ENCODE assay signal across 32 cellular contexts in the genomic region with DNA sequence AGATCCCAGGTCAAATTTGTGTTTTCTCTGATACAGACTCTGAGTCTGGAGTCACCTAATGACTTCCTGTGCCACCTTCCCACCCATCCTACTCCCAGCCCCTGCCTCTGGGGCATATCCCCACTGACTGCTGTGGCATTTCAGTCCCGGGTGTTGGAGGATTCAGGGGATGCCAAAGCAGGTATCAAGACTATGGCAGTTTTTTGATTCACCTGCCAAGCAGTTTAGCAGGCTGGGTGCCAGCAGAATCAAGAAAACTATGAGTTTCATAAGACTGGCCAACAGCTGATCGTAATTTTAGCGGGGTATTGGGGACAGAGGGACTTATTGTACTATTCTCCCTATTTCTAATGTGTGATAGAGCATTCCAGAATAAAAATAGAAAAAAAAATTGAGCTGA.
"Had no signal": no experiment of that assay in that cellular context is flagged by ENCODE, and none has a peak within 500 bp of the region (broad histone marks: within the 10 kb centered on the region; RNA-seq: fewer than 3 reads in every experiment).

No MANE protein-coding gene starts in this region.

- H3K36me3 ChIP-seq: breast epithelium, SJSA1 had no signal

- H3K27ac ChIP-seq: body of pancreas, PC-9, SJSA1 had no signal

- H3K4me3 Mint-ChIP-seq: activated CD4-positive, alpha-beta T cell treated with anti-CD3 and anti-CD28 coated beads for 36 hours; activated CD4-positive, alpha-beta T cell treated with anti-CD3 and anti-CD28 coated beads, Interleukin-2, amount 10 ng/mL, durations not matched to agents 7 days and 5 days; activated CD8-positive, alpha-beta T cell treated with anti-CD3 and anti-CD28 coated beads, Interleukin-2, amount 10 ng/mL, durations not matched to agents 7 days and 5 days; activated naive CD4-positive, alpha-beta T cell treated with anti-CD3 and anti-CD28 coated beads, Interleukin-2, amount 50 U/mL, for 24 hours; activated naive CD8-positive, alpha-beta T cell treated with anti-CD3 and anti-CD28 coated beads, Interleukin-2, amount 10 ng/mL, durations not matched to agents 7 days and 5 days; activated T-cell treated with anti-CD3 and anti-CD28 coated beads, Interleukin-2, amount 50 U/mL, for 24 hours; T-helper 1 cell treated with Interleukin-12 subunit alpha and Interleukin-12 subunit beta and Interleukin-4 antibody, amounts not matched to agents 30 μg/mL and 1 μg/mL, for 36 hours; T-helper 2 cell treated with Interferon-gamma antibody and Interleukin-4, amounts not matched to agents 5 μg/mL and 100 μg/mL, for 36 hours; WTC11 had no signal

- H3K4me3 ChIP-seq: body of pancreas, breast epithelium, PC-9, SJSA1 had no signal

- H3K27me3 ChIP-seq: body of pancreas, breast epithelium had no signal

- H3K9ac ChIP-seq: SK-N-SH had no signal

- H3K9me3 Mint-ChIP-seq: activated CD4-positive, alpha-beta T cell treated with anti-CD3 and anti-CD28 coated beads, Interleukin-2, amount 10 ng/mL, durations not matched to agents 7 days and 5 days; activated naive CD4-positive, alpha-beta T cell treated with anti-CD3 and anti-CD28 coated beads, Interleukin-2, amount 50 U/mL, for 24 hours; activated naive CD8-positive, alpha-beta T cell treated with anti-CD3 and anti-CD28 coated beads, Interleukin-2, amount 10 ng/mL, durations not matched to agents 7 days and 5 days; activated T-cell treated with anti-CD3 and anti-CD28 coated beads, Interleukin-2, amount 50 U/mL, for 24 hours; activated T-helper 2 cell treated with anti-CD3 and anti-CD28 coated beads, Interferon-gamma antibody, Interleukin-2, Interleukin-4, amounts not matched to agents 10 μg/mL and 5 μg/mL and 100 μg/mL, durations not matched to agents 14 hours and 24 hours and 36 hours; T-helper 1 cell treated with Interleukin-12 subunit alpha and Interleukin-12 subunit beta and Interleukin-4 antibody, amounts not matched to agents 30 μg/mL and 1 μg/mL, for 36 hours; T-helper 2 cell treated with Interferon-gamma antibody and Interleukin-4, amounts not matched to agents 5 μg/mL and 100 μg/mL, for 36 hours; WTC11 had no signal

- H3K36me3 Mint-ChIP-seq: activated naive CD4-positive, alpha-beta T cell treated with anti-CD3 and anti-CD28 coated beads, Interleukin-2, amount 50 U/mL, for 24 hours; activated naive CD8-positive, alpha-beta T cell treated with anti-CD3 and anti-CD28 coated beads, Interleukin-2, amount 10 ng/mL, durations not matched to agents 7 days and 5 days had no signal

- DNase-seq: activated CD4-positive, alpha-beta T cell treated with anti-CD3 and anti-CD28 coated beads for 36 hours; activated CD4-positive, alpha-beta T cell treated with anti-CD3 and anti-CD28 coated beads, Interleukin-2, amount 10 ng/mL, durations not matched to agents 7 days and 5 days; activated CD4-positive, alpha-beta T cell treated with anti-CD3 and anti-CD28 coated beads, Interleukin-2, amount 50 U/mL, for 48 hours; activated CD8-positive, alpha-beta T cell treated with anti-CD3 and anti-CD28 coated beads, Interleukin-2, amount 10 ng/mL, durations not matched to agents 7 days and 5 days; activated gamma-delta T cell; activated naive CD4-positive, alpha-beta T cell treated with Interleukin-2 at 50 U/mL for 16 hours; activated naive CD8-positive, alpha-beta T cell treated with anti-CD3 and anti-CD28 coated beads, Interleukin-2, amount 10 ng/mL, durations not matched to agents 7 days and 5 days; activated T-cell treated with anti-CD3 and anti-CD28 coated beads, Interleukin-2, amount 50 U/mL, for 24 hours; NCI-H1092 treated with DMSO at 0.1 percent for 48 hours; NCI-H1417; NCI-H146; NCI-H187; NCI-H2029 treated with DMSO at 0.1 percent for 48 hours; NCI-H2107; NCI-H2171; NCI-H446; NCI-H510A treated with DMSO at 0.1 percent for 48 hours; NCI-H526 treated with DMSO at 0.1 percent for 48 hours; NCI-H82; NK-92 treated with Interleukin-12 subunit alpha and Interleukin-12 subunit beta, amount 100 ng/mL, for 24 hours; PC-9; SHP77; SK-N-SH had no signal

- H3K27ac Mint-ChIP-seq: activated CD4-positive, alpha-beta T cell treated with anti-CD3 and anti-CD28 coated beads for 36 hours; activated CD4-positive, alpha-beta T cell treated with anti-CD3 and anti-CD28 coated beads, Interleukin-2, amount 10 ng/mL, durations not matched to agents 7 days and 5 days; activated CD8-positive, alpha-beta T cell treated with anti-CD3 and anti-CD28 coated beads, Interleukin-2, amount 10 ng/mL, durations not matched to agents 7 days and 5 days; activated naive CD4-positive, alpha-beta T cell treated with anti-CD3 and anti-CD28 coated beads, Interleukin-2, amount 50 U/mL, for 24 hours; activated naive CD8-positive, alpha-beta T cell treated with anti-CD3 and anti-CD28 coated beads, Interleukin-2, amount 10 ng/mL, durations not matched to agents 7 days and 5 days; activated T-cell treated with anti-CD3 and anti-CD28 coated beads, Interleukin-2, amount 50 U/mL, for 24 hours; activated T-helper 2 cell treated with anti-CD3 and anti-CD28 coated beads, Interferon-gamma antibody, Interleukin-2, Interleukin-4, amounts not matched to agents 10 μg/mL and 5 μg/mL and 100 μg/mL, durations not matched to agents 14 hours and 24 hours and 36 hours; T-helper 1 cell treated with Interleukin-12 subunit alpha and Interleukin-12 subunit beta and Interleukin-4 antibody, amounts not matched to agents 30 μg/mL and 1 μg/mL, for 36 hours; T-helper 2 cell treated with Interferon-gamma antibody and Interleukin-4, amounts not matched to agents 5 μg/mL and 100 μg/mL, for 36 hours had no signal

- H2AFZ ChIP-seq: PC-9 had no signal

- H3K9me3 ChIP-seq: body of pancreas, breast epithelium, SJSA1, SK-N-SH had no signal

- H3K4me2 ChIP-seq: PC-9, SK-N-SH had no signal

- ATAC-seq: activated CD4-positive, alpha-beta T cell treated with anti-CD3 and anti-CD28 coated beads for 36 hours; activated CD4-positive, CD25-positive, alpha-beta regulatory T cell treated with anti-CD3 and anti-CD28 coated beads, Interleukin-2, amount 50 U/mL, for 24 hours; activated CD8-positive, alpha-beta T cell treated with anti-CD3 and anti-CD28 coated beads, Interleukin-2, amount 10 ng/mL, durations not matched to agents 7 days and 5 days; body of pancreas; WTC11 had no signal

- H3K4me1 ChIP-seq: breast epithelium had no signal
